In genomic region chr12:12224240-12224940, GRCh38 we compare ENCODE assay signal across 1 cellular context.
TF ChIP-seq lines count a peak whose summit lies in the region.

No MANE protein-coding gene starts in this region.

TF ChIP-seq in K562, 482 proteins besides CTCF, POLR2A, EP300 and RAD21 (continued from another document and continues in another):
- TF ChIP-seq MGA (IDR thresholded peaks at IDR 0.05) (peak; percentile 63), HDAC6 (IDR thresholded peaks at IDR 0.05; ENCODE audit: low read depth, low read length) (no peak), BDP1 (IDR thresholded peaks at IDR 0.05; ENCODE audit: insufficient read depth, insufficient read length) (no peak), ZBTB34 (CRISPR knock-in tag; IDR thresholded peaks at IDR 0.05) (no peak), BCL6 (CRISPR knock-in tag; IDR thresholded peaks at IDR 0.05) (no peak), HNRNPUL1 (IDR thresholded peaks at IDR 0.05; ENCODE audit: low read length) (no peak), ZNF277 (CRISPR knock-in tag; IDR thresholded peaks at IDR 0.05; ENCODE audit: borderline replicate concordance) (no peak), MLLT1 (IDR thresholded peaks at IDR 0.05) (0 out of 4 replicates have a peak, but pooled peaks of 1 of the 2 experiments have one; percentile 18), RBM22 (IDR thresholded peaks at IDR 0.05; ENCODE audit: low read depth, low read length, poor library complexity, severe bottlenecking) (no peak), NFYB (IDR thresholded peaks at IDR 0.05; ENCODE audit: extremely low read depth, insufficient read length) (no peak), MYNN (IDR thresholded peaks at IDR 0.05) (no peak), MYNN (CRISPR knock-in tag; IDR thresholded peaks at IDR 0.05) (no peak), ESRRB (CRISPR knock-in tag; IDR thresholded peaks at IDR 0.05; ENCODE audit: borderline replicate concordance) (no peak), GABPB1 (CRISPR knock-in tag; IDR thresholded peaks at IDR 0.05) (no peak), GTF2A2 (tag; IDR thresholded peaks at IDR 0.05) (no peak), PHB (CRISPR knock-in tag; IDR thresholded peaks at IDR 0.05) (no peak), E2F3 (CRISPR knock-in tag; IDR thresholded peaks at IDR 0.05) (no peak), ZNF324 (CRISPR knock-in tag; IDR thresholded peaks at IDR 0.05) (no peak), CBFA2T3 (IDR thresholded peaks at IDR 0.05) (peak; percentile 87), ARID2 (IDR thresholded peaks at IDR 0.05) (no peak), JUN (IDR thresholded peaks at IDR 0.05; ENCODE audit: borderline replicate concordance, low read depth, low read length) (no peak), JUN (CRISPR knock-in tag; IDR thresholded peaks at IDR 0.05; ENCODE audit: borderline replicate concordance) (no peak), ZNF197 (CRISPR knock-in tag; IDR thresholded peaks at IDR 0.05; ENCODE audit: low read depth) (no peak), EP400 (IDR thresholded peaks at IDR 0.05) (no peak), HMGXB4 (CRISPR knock-in tag; IDR thresholded peaks at IDR 0.05) (no peak), ZNF696 (CRISPR knock-in tag; conservative IDR thresholded peaks at IDR 0.05) (no peak), ZNF436 (CRISPR knock-in tag; IDR thresholded peaks at IDR 0.05) (no peak), POLR2B (IDR thresholded peaks at IDR 0.05; ENCODE audit: low read depth, partially characterized antibody) (no peak), ZNF644 (tag; IDR thresholded peaks at IDR 0.05; ENCODE audit: low read depth) (no peak), TAF1 (IDR thresholded peaks at IDR 0.05; ENCODE audit: control insufficient read depth, extremely low read depth, insufficient read depth, low read length, severe bottlenecking) (no peak), DIDO1 (tag; IDR thresholded peaks at IDR 0.05; ENCODE audit: low read depth) (no peak), CREB1 (IDR thresholded peaks at IDR 0.05) (no peak), CREB1 (CRISPR knock-in tag; IDR thresholded peaks at IDR 0.05) (no peak), ZBED1 (IDR thresholded peaks at IDR 0.05) (no peak), ZNF217 (CRISPR knock-in tag; IDR thresholded peaks at IDR 0.05) (no peak), LEF1 (IDR thresholded peaks at IDR 0.05) (no peak), RFX1 (IDR thresholded peaks at IDR 0.05) (0 out of 2 replicates have a peak, but pooled peaks have one; percentile 6), CHD1 (IDR thresholded peaks at IDR 0.05; ENCODE audit: low read length) (no peak)
- TF ChIP-seq, protein P1, sequence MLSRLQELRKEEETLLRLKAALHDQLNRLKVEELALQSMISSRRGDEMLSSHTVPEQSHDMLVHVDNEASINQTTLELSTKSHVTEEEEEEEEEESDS (CRISPR knock-in tag; IDR thresholded peaks at IDR 0.05) = no peak
- TF ChIP-seq, protein P2, sequence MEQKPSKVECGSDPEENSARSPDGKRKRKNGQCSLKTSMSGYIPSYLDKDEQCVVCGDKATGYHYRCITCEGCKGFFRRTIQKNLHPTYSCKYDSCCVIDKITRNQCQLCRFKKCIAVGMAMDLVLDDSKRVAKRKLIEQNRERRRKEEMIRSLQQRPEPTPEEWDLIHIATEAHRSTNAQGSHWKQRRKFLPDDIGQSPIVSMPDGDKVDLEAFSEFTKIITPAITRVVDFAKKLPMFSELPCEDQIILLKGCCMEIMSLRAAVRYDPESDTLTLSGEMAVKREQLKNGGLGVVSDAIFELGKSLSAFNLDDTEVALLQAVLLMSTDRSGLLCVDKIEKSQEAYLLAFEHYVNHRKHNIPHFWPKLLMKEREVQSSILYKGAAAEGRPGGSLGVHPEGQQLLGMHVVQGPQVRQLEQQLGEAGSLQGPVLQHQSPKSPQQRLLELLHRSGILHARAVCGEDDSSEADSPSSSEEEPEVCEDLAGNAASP (IDR thresholded peaks at IDR 0.05) = no peak
- TF ChIP-seq, protein P3, sequence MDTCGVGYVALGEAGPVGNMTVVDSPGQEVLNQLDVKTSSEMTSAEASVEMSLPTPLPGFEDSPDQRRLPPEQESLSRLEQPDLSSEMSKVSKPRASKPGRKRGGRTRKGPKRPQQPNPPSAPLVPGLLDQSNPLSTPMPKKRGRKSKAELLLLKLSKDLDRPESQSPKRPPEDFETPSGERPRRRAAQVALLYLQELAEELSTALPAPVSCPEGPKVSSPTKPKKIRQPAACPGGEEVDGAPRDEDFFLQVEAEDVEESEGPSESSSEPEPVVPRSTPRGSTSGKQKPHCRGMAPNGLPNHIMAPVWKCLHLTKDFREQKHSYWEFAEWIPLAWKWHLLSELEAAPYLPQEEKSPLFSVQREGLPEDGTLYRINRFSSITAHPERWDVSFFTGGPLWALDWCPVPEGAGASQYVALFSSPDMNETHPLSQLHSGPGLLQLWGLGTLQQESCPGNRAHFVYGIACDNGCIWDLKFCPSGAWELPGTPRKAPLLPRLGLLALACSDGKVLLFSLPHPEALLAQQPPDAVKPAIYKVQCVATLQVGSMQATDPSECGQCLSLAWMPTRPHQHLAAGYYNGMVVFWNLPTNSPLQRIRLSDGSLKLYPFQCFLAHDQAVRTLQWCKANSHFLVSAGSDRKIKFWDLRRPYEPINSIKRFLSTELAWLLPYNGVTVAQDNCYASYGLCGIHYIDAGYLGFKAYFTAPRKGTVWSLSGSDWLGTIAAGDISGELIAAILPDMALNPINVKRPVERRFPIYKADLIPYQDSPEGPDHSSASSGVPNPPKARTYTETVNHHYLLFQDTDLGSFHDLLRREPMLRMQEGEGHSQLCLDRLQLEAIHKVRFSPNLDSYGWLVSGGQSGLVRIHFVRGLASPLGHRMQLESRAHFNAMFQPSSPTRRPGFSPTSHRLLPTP (IDR thresholded peaks at IDR 0.05; ENCODE audit: borderline replicate concordance, extremely low read depth, insufficient read length) = no peak
